ENCODE assay signal across 13 cellular contexts in genomic region chr13:85313761-85314503, GRCh38.
DNase-seq lines count a peak whose midpoint lies in the region; ATAC-seq and TF ChIP-seq lines count a peak whose summit lies in the region.
"Had no signal": no experiment of that assay in that cellular context is flagged by ENCODE, and none has a peak within 500 bp of the region (broad histone marks: within the 10 kb centered on the region; RNA-seq: fewer than 3 reads in every experiment).

No MANE protein-coding gene starts in this region.

- no peaks in the 10 kb centered on the region for H4K20me1 ChIP-seq in hepatocyte (ENCODE audit: insufficient read depth, poor library complexity, severe bottlenecking)

- no peak overlapping the region for H2AFZ ChIP-seq in hepatocyte

- no peaks in the 10 kb centered on the region for H3K9me2 ChIP-seq in hepatocyte (replicated peaks; ENCODE audit: insufficient read depth)

- peak; percentile 2 for DNase-seq in AG09309 (ENCODE audit: low read depth)
- DNase-seq in HS-5 (ENCODE audit: low read depth): peak; percentile 19
- peak; percentile 43 for DNase-seq in SK-MEL-5 (ENCODE audit: low read depth, low spot score)
- DNase-seq in hepatocyte (ENCODE audit: low spot score): peak; percentile 7
- no peak for DNase-seq in NCI-H526 treated with DMSO at 0.1 percent for 48 hours (lab: John Stamatoyannopoulos, UW)
- no peak for DNase-seq in HuH-7 (ENCODE audit: low spot score)
- DNase-seq: activated effector memory CD4-positive, alpha-beta T cell treated with Interleukin-2 at 50 U/mL for 16 hours; left colon; NCI-H526; psoas muscle had no signal

- TF ChIP-seq CTCF in AG09309 (IDR thresholded peaks at IDR 0.05; ENCODE audit: control insufficient read depth, insufficient read depth, low read depth, low read length, missing control alignments) (no peak), hepatocyte (IDR thresholded peaks at IDR 0.05; ENCODE audit: poor library complexity) (no peak)

- no peak overlapping the region for H3K27ac ChIP-seq in hepatocyte
- H3K27ac ChIP-seq: psoas muscle had no signal

- H3K79me2 ChIP-seq in hepatocyte: no peaks in the 10 kb centered on the region

- no peaks in the 10 kb centered on the region for H3K27me3 ChIP-seq in hepatocyte

- H3K9me3 ChIP-seq in hepatocyte (ENCODE audit: low read depth): no peaks in the 10 kb centered on the region
- H3K9me3 ChIP-seq: Caco-2, psoas muscle had no signal

- H3K36me3 ChIP-seq in hepatocyte (replicated peaks; ENCODE audit: insufficient read depth, low read depth): no peaks in the 10 kb centered on the region

- in situ Hi-C loops in SK-MEL-5 (cut with HindIII; ENCODE audit: low pct_unique_long_range_greater_than_20kb, low sequenced_read_pairs): no loop called here

- 43% methylated on average over 6 of the region's 6 CpGs for WGBS in hepatocyte (ENCODE audit: low lambda C conversion rate, missing lambda C conversion rate)

- H3K4me3 ChIP-seq in AG09309 (ENCODE audit: control insufficient read depth, low read depth, low read length) (no peak overlapping the region), hepatocyte (no peak overlapping the region)
- H3K4me3 ChIP-seq: psoas muscle had no signal

- no peaks in the 10 kb centered on the region for H3K4me1 ChIP-seq in hepatocyte (ENCODE audit: insufficient read depth)
- H3K4me1 ChIP-seq: Caco-2, psoas muscle had no signal

- no peak for ATAC-seq in GM19467 (IDR thresholded peaks at IDR 0.05; ENCODE audit: unreplicated experiment)
- ATAC-seq in activated CD4-positive, CD25-positive, alpha-beta regulatory T cell treated with anti-CD3 and anti-CD28 coated beads, Interleukin-2, amount 50 U/mL, for 24 hours: no peak
- ATAC-seq: left colon, psoas muscle had no signal

- H3K4me2 ChIP-seq in hepatocyte: no peak overlapping the region

Comparison
In these comparisons a context has a peak if more than half of its experiments do, and no peak if none do; other contexts are left out.
1. DNase-seq: peak in AG09309 (single experiment), HS-5 (single experiment), SK-MEL-5 (single experiment) and hepatocyte (single experiment); none in NCI-H526 treated with DMSO at 0.1 percent for 48 hours (single experiment) and HuH-7 (single experiment).